8 cellular contexts compared by ENCODE assay signal in genomic region chr22:38706885-38707180, GRCh38. TPM values are rescaled to one million over a fixed set of nuclear protein-coding genes. Genes with fewer than 3 reads are reported as not detected.
A peak's percentile ranks its signal among the peaks of the same experiment; 100 is the strongest.
DNase-seq lines count a peak whose midpoint lies in the region; ATAC-seq and TF ChIP-seq lines count a peak whose summit lies in the region.

No MANE protein-coding gene starts in this region.

- peaks cover 15% of the 10 kb centered on the region for H3K36me3 Mint-ChIP-seq in MCF 10A (ENCODE audit: insufficient read depth, unreplicated experiment)

- H3K27me3 ChIP-seq in right atrium auricular region (no peaks in the 10 kb centered on the region), mononuclear cell (ENCODE audit: insufficient read depth, low read length) (no peaks in the 10 kb centered on the region), vagina (no peaks in the 10 kb centered on the region)

- peak overlapping the region; percentile 88 for H3K4me3 Mint-ChIP-seq in MCF 10A (ENCODE audit: unreplicated experiment)

- TSS peak; percentile 86 for BruUV-seq in MCF 10A (replicated peaks; lab: Mats Ljungman, UMichigan)

- no peaks in the 10 kb centered on the region for H3K9me3 Mint-ChIP-seq in MCF 10A (ENCODE audit: unreplicated experiment)

- H3K27ac Mint-ChIP-seq in MCF 10A (ENCODE audit: low read depth, unreplicated experiment), result peak overlapping the region; percentile 87

- no peaks in the 10 kb centered on the region for H3K9me3 ChIP-seq in right atrium auricular region
- no peaks in the 10 kb centered on the region for H3K9me3 ChIP-seq in mononuclear cell (ENCODE audit: low read depth, low read length)
- no peaks in the 10 kb centered on the region for H3K9me3 ChIP-seq in vagina

- peaks cover 25% of the 10 kb centered on the region for H3K4me1 Mint-ChIP-seq in MCF 10A (ENCODE audit: insufficient read depth, unreplicated experiment)

- DNase-seq in right atrium auricular region (ENCODE audit: low spot score) (no peak), Right ventricle myocardium inferior (ENCODE audit: missing footprints) (no peak), MCF 10A (ENCODE audit: unreplicated experiment) (no peak), vagina (ENCODE audit: extremely low spot score in 2 of 2) (no peak), NCI-H345 (lab: John Stamatoyannopoulos, UW) (no peak), HPDE6-E6E7 (ENCODE audit: extremely low spot score) (no peak), ecto neural progenitor cell (ENCODE audit: low spot score) (no peak)

- H3K27me3 Mint-ChIP-seq in MCF 10A (ENCODE audit: insufficient read depth, unreplicated experiment), result no peaks in the 10 kb centered on the region

- intact Hi-C loops in Right ventricle myocardium inferior (cut with DNase I) (loop anchor here (2.0 kb wide), 1 partner anchor 48 kb away; the partner anchor contains the start of gene SUN2), MCF 10A (cut with micrococcal nuclease) (loop anchor here (2.0 kb wide), 1 partner anchor 50 kb away; the partner anchor contains the start of genes CBY1 and FAM227A), vagina (cut with DNase I) (loop anchor here (5.0 kb wide), 1 partner anchor 45 kb away; no protein-coding TSS in a partner anchor)

- POLR2A ChIA-PET in MCF 10A (lab: Yijun Ruan, JAX), result interaction anchor here (0.5 to 5.1 kb wide), 19 partner anchors 8 to 792 kb away, joined by 3 to 118 read pairs (median 6); partner anchors contain the start of genes CBY1, FAM227A, JOSD1 and SUN2

- CTCF ChIA-PET in MCF 10A (lab: Yijun Ruan, JAX), result interaction anchor here (1.4 to 3.0 kb wide), 4 partner anchors 9 to 25 kb away, joined by 4 to 14 read pairs (median 6); partner anchors contain the start of gene TOMM22

- H3K4me1 ChIP-seq in right atrium auricular region, result peaks cover 0 to 38% of the 10 kb centered on the region in 2 donors
- peaks cover 45% of the 10 kb centered on the region for H3K4me1 ChIP-seq in mononuclear cell (ENCODE audit: insufficient read depth, low read length)
- peaks cover 50% of the 10 kb centered on the region for H3K4me1 ChIP-seq in vagina

- no peak for TF ChIP-seq POLR2A in vagina (IDR thresholded peaks at IDR 0.05)

- TF ChIP-seq CTCF in right atrium auricular region (IDR thresholded peaks at IDR 0.05) (no peak), MCF 10A (IDR thresholded peaks at IDR 0.05; ENCODE audit: unreplicated experiment) (no peak), vagina (IDR thresholded peaks at IDR 0.05) (no peak)

- no peak for ATAC-seq in Right ventricle myocardium inferior

- H3K36me3 ChIP-seq in right atrium auricular region, result peaks cover 6% of the 10 kb centered on the region
- peaks cover 0 to 9% of the 10 kb centered on the region in 2 donors for H3K36me3 ChIP-seq in vagina

- H3K4me3 ChIP-seq in right atrium auricular region (peak overlapping the region; percentile 71 to 92), mononuclear cell (ENCODE audit: low read length) (peak overlapping the region; percentile 64), vagina (peak overlapping the region; percentile 80 to 89)

- H3K27ac ChIP-seq in right atrium auricular region (peak overlapping the region; percentile 95 to 97), vagina (peak overlapping the region; percentile 98)

RNA-seq across cellular contexts. Expression of gene GTPBP1, which starts 1.1 kb away (rescaled TPM):
- total RNA-seq in right atrium auricular region (10 to 100 TPM; 23.2 to 32.2 TPM), Right ventricle myocardium inferior (26.8 TPM), MCF 10A (2022) (62.5 and 66.4 TPM in 2 replicates), mononuclear cell (116 TPM), vagina (69.5 TPM)

RNA-seq across cellular contexts. Expression of gene JOSD1, which starts 6.1 kb away (rescaled TPM):
- 10 to 100 TPM; 20.0 to 37.3 TPM for total RNA-seq in right atrium auricular region
- 17.5 TPM for total RNA-seq in Right ventricle myocardium inferior
- 84.9 and 86.9 TPM in 2 replicates for total RNA-seq in MCF 10A (2022)
- 187 TPM for total RNA-seq in mononuclear cell
- 106 TPM for total RNA-seq in vagina

RNA-seq across cellular contexts. Expression of gene TOMM22, which starts 25.1 kb away (rescaled TPM):
- total RNA-seq in right atrium auricular region, result 10 to 100 TPM; 36.9 to 42.5 TPM
- 66.3 TPM for total RNA-seq in Right ventricle myocardium inferior
- total RNA-seq in MCF 10A (2022), result 60.4 and 71.5 TPM in 2 replicates
- 50.8 TPM for total RNA-seq in mononuclear cell
- 21.1 TPM for total RNA-seq in vagina

RNA-seq across cellular contexts. Expression of gene SUN2, which starts 49.0 kb away (rescaled TPM):
- total RNA-seq in right atrium auricular region, result 100 to 1,000 TPM; 155 to 252 TPM
- 126 TPM for total RNA-seq in Right ventricle myocardium inferior
- 51.9 and 66.8 TPM in 2 replicates for total RNA-seq in MCF 10A (2022)
- 190 TPM for total RNA-seq in mononuclear cell
- total RNA-seq in vagina, result 258 TPM

RNA-seq across cellular contexts. Expression of gene CBY1, which starts 50.4 kb away (rescaled TPM):
- total RNA-seq in right atrium auricular region (10 to 100 TPM; 23.0 to 27.9 TPM), Right ventricle myocardium inferior (32.9 TPM), MCF 10A (2022) (40.6 and 42.1 TPM in 2 replicates), mononuclear cell (1.4 TPM), vagina (11.8 TPM)
